Comparison of ENCODE assay signal across 1 cellular context in the genomic region with DNA sequence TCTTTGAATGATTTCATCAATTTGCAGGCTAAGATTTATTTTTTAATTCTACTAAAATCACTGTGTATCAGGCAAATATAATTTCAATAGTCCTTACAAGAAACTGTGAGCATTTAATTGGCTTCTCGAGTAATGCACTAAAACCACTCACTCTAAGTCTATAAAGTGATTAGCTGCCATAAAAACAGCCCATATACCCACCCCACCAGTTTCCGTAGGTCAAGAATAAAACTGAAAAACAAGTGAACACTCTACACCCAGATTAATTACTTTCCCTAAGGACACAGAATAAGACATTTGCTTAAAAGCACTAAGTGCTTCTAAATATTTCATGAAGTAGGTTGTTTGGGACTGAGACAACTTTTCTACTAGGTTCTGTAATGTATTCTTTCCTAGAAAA.
TF ChIP-seq lines count a peak whose summit lies in the region.

No MANE protein-coding gene starts in this region.

TF ChIP-seq in GM12878, 131 proteins besides CTCF, POLR2A, EP300 and RAD21 (continued from another document):
- TF ChIP-seq EED (IDR thresholded peaks at IDR 0.05; ENCODE audit: low read depth), result no peak
- no peak for TF ChIP-seq IKZF2 (IDR thresholded peaks at IDR 0.05)
- TF ChIP-seq, protein P1, sequence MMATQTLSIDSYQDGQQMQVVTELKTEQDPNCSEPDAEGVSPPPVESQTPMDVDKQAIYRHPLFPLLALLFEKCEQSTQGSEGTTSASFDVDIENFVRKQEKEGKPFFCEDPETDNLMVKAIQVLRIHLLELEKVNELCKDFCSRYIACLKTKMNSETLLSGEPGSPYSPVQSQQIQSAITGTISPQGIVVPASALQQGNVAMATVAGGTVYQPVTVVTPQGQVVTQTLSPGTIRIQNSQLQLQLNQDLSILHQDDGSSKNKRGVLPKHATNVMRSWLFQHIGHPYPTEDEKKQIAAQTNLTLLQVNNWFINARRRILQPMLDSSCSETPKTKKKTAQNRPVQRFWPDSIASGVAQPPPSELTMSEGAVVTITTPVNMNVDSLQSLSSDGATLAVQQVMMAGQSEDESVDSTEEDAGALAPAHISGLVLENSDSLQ (IDR thresholded peaks at IDR 0.05), result no peak
- TF ChIP-seq NFIC (IDR thresholded peaks at IDR 0.05; ENCODE audit: low read depth, low read length), result no peak
- TF ChIP-seq TCF12 (IDR thresholded peaks at IDR 0.05; ENCODE audit: low read depth, low read length), result no peak
- no peak for TF ChIP-seq NR2F1 (conservative IDR thresholded peaks at IDR 0.05)
- TF ChIP-seq ESRRA (IDR thresholded peaks at IDR 0.05; ENCODE audit: low read length), result no peak
- no peak for TF ChIP-seq SP1 (IDR thresholded peaks at IDR 0.05; ENCODE audit: low read depth, low read length)
- TF ChIP-seq SREBF2 (IDR thresholded peaks at IDR 0.05; ENCODE audit: low read length), result no peak
- TF ChIP-seq, protein P2, sequence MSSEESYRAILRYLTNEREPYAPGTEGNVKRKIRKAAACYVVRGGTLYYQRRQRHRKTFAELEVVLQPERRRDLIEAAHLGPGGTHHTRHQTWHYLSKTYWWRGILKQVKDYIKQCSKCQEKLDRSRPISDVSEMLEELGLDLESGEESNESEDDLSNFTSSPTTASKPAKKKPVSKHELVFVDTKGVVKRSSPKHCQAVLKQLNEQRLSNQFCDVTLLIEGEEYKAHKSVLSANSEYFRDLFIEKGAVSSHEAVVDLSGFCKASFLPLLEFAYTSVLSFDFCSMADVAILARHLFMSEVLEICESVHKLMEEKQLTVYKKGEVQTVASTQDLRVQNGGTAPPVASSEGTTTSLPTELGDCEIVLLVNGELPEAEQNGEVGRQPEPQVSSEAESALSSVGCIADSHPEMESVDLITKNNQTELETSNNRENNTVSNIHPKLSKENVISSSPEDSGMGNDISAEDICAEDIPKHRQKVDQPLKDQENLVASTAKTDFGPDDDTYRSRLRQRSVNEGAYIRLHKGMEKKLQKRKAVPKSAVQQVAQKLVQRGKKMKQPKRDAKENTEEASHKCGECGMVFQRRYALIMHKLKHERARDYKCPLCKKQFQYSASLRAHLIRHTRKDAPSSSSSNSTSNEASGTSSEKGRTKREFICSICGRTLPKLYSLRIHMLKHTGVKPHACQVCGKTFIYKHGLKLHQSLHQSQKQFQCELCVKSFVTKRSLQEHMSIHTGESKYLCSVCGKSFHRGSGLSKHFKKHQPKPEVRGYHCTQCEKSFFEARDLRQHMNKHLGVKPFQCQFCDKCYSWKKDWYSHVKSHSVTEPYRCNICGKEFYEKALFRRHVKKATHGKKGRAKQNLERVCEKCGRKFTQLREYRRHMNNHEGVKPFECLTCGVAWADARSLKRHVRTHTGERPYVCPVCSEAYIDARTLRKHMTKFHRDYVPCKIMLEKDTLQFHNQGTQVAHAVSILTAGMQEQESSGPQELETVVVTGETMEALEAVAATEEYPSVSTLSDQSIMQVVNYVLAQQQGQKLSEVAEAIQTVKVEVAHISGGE (CRISPR knock-in tag; IDR thresholded peaks at IDR 0.05), result no peak
- TF ChIP-seq, protein P3, sequence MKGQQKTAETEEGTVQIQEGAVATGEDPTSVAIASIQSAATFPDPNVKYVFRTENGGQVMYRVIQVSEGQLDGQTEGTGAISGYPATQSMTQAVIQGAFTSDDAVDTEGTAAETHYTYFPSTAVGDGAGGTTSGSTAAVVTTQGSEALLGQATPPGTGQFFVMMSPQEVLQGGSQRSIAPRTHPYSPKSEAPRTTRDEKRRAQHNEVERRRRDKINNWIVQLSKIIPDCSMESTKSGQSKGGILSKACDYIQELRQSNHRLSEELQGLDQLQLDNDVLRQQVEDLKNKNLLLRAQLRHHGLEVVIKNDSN (IDR thresholded peaks at IDR 0.05; ENCODE audit: borderline replicate concordance, extremely low read length, insufficient read depth, low read depth, low read length), result no peak
